In the genomic region with DNA sequence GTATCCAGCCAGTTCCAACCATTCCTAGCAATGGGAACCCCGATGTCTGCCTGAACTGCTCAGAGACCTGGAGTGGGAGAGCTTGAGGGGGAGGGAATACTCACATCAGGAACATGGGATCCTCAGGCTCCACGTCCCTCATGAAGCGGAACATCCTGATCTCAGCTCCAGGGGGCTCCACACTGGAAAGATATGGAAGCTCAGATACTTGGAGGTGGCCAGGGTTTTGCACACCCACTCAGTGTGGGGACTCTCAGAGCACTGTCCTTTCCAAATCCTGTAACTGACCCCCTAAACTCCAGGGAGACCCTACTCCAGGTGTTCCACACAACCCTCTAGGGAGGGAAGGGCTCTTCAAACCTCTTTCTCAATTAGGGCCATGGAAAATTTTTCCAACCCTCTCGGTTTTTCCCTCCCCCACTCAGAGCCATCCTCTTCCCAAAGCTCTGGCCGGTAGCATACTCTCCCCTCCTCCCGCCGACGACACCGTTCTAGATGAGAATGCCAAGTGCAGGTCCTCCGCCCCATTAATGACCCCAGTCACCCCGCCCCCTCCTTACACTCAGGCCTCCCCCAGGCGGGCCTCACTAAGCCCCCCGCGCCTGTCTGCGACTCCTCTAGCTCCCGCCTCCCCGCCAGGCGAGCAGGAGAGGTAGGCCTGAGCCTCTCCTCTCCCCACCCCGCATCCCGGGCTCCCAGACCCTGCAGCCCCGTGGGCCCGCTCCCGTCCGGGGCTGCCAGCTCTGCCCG, we compare ENCODE assay signal across 8 cellular contexts. TPM values are rescaled to one million over a fixed set of nuclear protein-coding genes. Genes with fewer than 3 reads are reported as not detected.
DNase-seq lines count a peak whose midpoint lies in the region; ATAC-seq and TF ChIP-seq lines count a peak whose summit lies in the region.

No MANE protein-coding gene starts in this region.

- peak overlapping the region; percentile 69 for H3K4me3 ChIP-seq in CD4-positive, CD25-positive, alpha-beta regulatory T cell (ENCODE audit: low read depth, low read length)
- H3K4me3 ChIP-seq in HFF-Myc (replicated peaks; ENCODE audit: low read depth, low read length): peak overlapping the region; percentile 91
- peak overlapping the region; percentile 97 for H3K4me3 ChIP-seq in lower lobe of right lung
- peak overlapping the region; percentile 82 to 90 (median 88) for H3K4me3 ChIP-seq in subcutaneous abdominal adipose tissue (ENCODE audit: low read depth in 1 of 5, low read length in 5 of 5)

- peaks cover 20% of the 10 kb centered on the region for H3K36me3 Mint-ChIP-seq in CD4-positive, CD25-positive, alpha-beta regulatory T cell
- H3K36me3 Mint-ChIP-seq in dendritic cell treated with granulocyte-macrophage colony-stimulating factor and Interleukin-4, amounts not matched to agents 40 ng/mL and 50 ng/mL, for 4 days (ENCODE audit: low read depth): peaks cover 58% of the 10 kb centered on the region

- no peaks in the 10 kb centered on the region for H3K9me3 Mint-ChIP-seq in CD4-positive, CD25-positive, alpha-beta regulatory T cell
- no peaks in the 10 kb centered on the region for H3K9me3 Mint-ChIP-seq in dendritic cell treated with granulocyte-macrophage colony-stimulating factor and Interleukin-4, amounts not matched to agents 40 ng/mL and 50 ng/mL, for 4 days

- TF ChIP-seq CTCF in HFF-Myc (IDR thresholded peaks at IDR 0.05; ENCODE audit: low read depth, low read length, missing control alignments) (peak; percentile 48), RWPE1 (conservative IDR thresholded peaks at IDR 0.05; ENCODE audit: low read depth) (no peak; the same call in 1 of the 2 replicates), lower lobe of right lung (IDR thresholded peaks at IDR 0.05) (peak; percentile 16)

- peaks cover 11% of the 10 kb centered on the region for H3K27me3 Mint-ChIP-seq in CD4-positive, CD25-positive, alpha-beta regulatory T cell
- H3K27me3 Mint-ChIP-seq in dendritic cell treated with granulocyte-macrophage colony-stimulating factor and Interleukin-4, amounts not matched to agents 40 ng/mL and 50 ng/mL, for 4 days: peaks cover 6% of the 10 kb centered on the region

- peaks cover 0 to 29% (median 11%) of the 10 kb centered on the region in 4 donors for H3K4me1 Mint-ChIP-seq in CD4-positive, CD25-positive, alpha-beta regulatory T cell
- H3K4me1 Mint-ChIP-seq in dendritic cell treated with granulocyte-macrophage colony-stimulating factor and Interleukin-4, amounts not matched to agents 40 ng/mL and 50 ng/mL, for 4 days (ENCODE audit: low read depth): peaks cover 61% of the 10 kb centered on the region

- peak overlapping the region; percentile 95 for H3K27ac ChIP-seq in CD4-positive, CD25-positive, alpha-beta regulatory T cell (ENCODE audit: insufficient read depth, low read length, poor library complexity, severe bottlenecking)
- H3K27ac ChIP-seq in RWPE1 (peak overlapping the region; percentile 91), lower lobe of right lung (peak overlapping the region; percentile 96), subcutaneous abdominal adipose tissue (ENCODE audit: low read depth, low read length) (peak overlapping the region; percentile 99)

- H3K36me3 ChIP-seq in CD4-positive, CD25-positive, alpha-beta regulatory T cell (ENCODE audit: control insufficient read depth, insufficient read depth, low read length): peaks cover 36% of the 10 kb centered on the region
- H3K36me3 ChIP-seq in lower lobe of right lung: peaks cover 47% of the 10 kb centered on the region
- peaks cover 5 to 47% (median 42%) of the 10 kb centered on the region in 5 donors for H3K36me3 ChIP-seq in subcutaneous abdominal adipose tissue (ENCODE audit: control insufficient read depth in 5 of 5, insufficient read depth in 5 of 5, low read length in 5 of 5)

- peaks cover 22% of the 10 kb centered on the region for H3K4me1 ChIP-seq in CD4-positive, CD25-positive, alpha-beta regulatory T cell (ENCODE audit: control insufficient read depth, insufficient read depth, low read length, poor library complexity, severe bottlenecking)
- peaks cover 21% of the 10 kb centered on the region for H3K4me1 ChIP-seq in lower lobe of right lung
- peaks cover 10 to 31% (median 20%) of the 10 kb centered on the region in 5 donors for H3K4me1 ChIP-seq in subcutaneous abdominal adipose tissue (ENCODE audit: control insufficient read depth in 5 of 5, insufficient read depth in 5 of 5, low read length in 5 of 5)

- ATAC-seq in CD4-positive, CD25-positive, alpha-beta regulatory T cell (ENCODE audit: low read depth in 2 of 2): no peak
- ATAC-seq in lower lobe of right lung: peak in 1 of 2 donors; percentile 19

- H3K27ac Mint-ChIP-seq in CD4-positive, CD25-positive, alpha-beta regulatory T cell: peak overlapping the region; percentile 87 to 98 (median 98)
- H3K27ac Mint-ChIP-seq in dendritic cell treated with granulocyte-macrophage colony-stimulating factor and Interleukin-4, amounts not matched to agents 40 ng/mL and 50 ng/mL, for 4 days: peak overlapping the region; percentile 100

- POLR2A ChIA-PET in RWPE1 (lab: Yijun Ruan, JAX; ENCODE audit: low non-redundant PET): interaction anchor here (0.5 to 1.9 kb wide), 4 partner anchors 14 to 100 kb away, joined by 3 to 11 read pairs (median 4); a partner anchor contains a TSS

- intact Hi-C loops in dendritic cell treated with granulocyte-macrophage colony-stimulating factor and Interleukin-4, amounts not matched to agents 40 ng/mL and 50 ng/mL, for 4 days (cut with micrococcal nuclease): loop anchor here (5.0 kb wide), 1 partner anchor 40 kb away; no protein-coding TSS in a partner anchor
- intact Hi-C loops in lower lobe of right lung (cut with DNase I): no loop called here

- CTCF ChIA-PET in RWPE1 (lab: Yijun Ruan, JAX): interaction anchor here (0.8 to 2.5 kb wide), 9 partner anchors 9 to 139 kb away, joined by 3 to 27 read pairs (median 4); a partner anchor contains a TSS

- DNase-seq in CD4-positive, CD25-positive, alpha-beta regulatory T cell: peak in 1 of 3 donors; percentile 34
- DNase-seq in HFF-Myc (ENCODE audit: extremely low read depth, low read depth): no peak
- peak; percentile 48 for DNase-seq in RWPE1 (ENCODE audit: low spot score)
- no peak for DNase-seq in lower lobe of right lung
- no peak for DNase-seq in medulla oblongata (ENCODE audit: extremely low spot score)
- no peak for DNase-seq in MV-4-11 (lab: John Stamatoyannopoulos, UW)

- H3K27me3 ChIP-seq in CD4-positive, CD25-positive, alpha-beta regulatory T cell (ENCODE audit: control insufficient read depth, insufficient read depth, low read length): no peaks in the 10 kb centered on the region
- no peaks in the 10 kb centered on the region for H3K27me3 ChIP-seq in lower lobe of right lung (ENCODE audit: low read depth)
- no peaks in the 10 kb centered on the region for H3K27me3 ChIP-seq in subcutaneous abdominal adipose tissue (ENCODE audit: control insufficient read depth in 5 of 5, insufficient read depth in 4 of 5, low read length in 5 of 5)

- H3K9ac ChIP-seq in subcutaneous abdominal adipose tissue (ENCODE audit: low read length in 5 of 5): peak overlapping the region; percentile 81 to 98 (median 96)

- H3K9me3 ChIP-seq in CD4-positive, CD25-positive, alpha-beta regulatory T cell (ENCODE audit: control insufficient read depth in 2 of 2, low read length in 2 of 2): no peaks in the 10 kb centered on the region
- H3K9me3 ChIP-seq in lower lobe of right lung (no peaks in the 10 kb centered on the region), subcutaneous abdominal adipose tissue (ENCODE audit: control insufficient read depth in 5 of 5, low read length in 5 of 5) (no peaks in the 10 kb centered on the region)

- H3K4me3 Mint-ChIP-seq in CD4-positive, CD25-positive, alpha-beta regulatory T cell: peak overlapping the region; percentile 95 to 100 (median 98)
- H3K4me3 Mint-ChIP-seq in dendritic cell treated with granulocyte-macrophage colony-stimulating factor and Interleukin-4, amounts not matched to agents 40 ng/mL and 50 ng/mL, for 4 days: peak overlapping the region; percentile 99

RNA-seq across cellular contexts. Expression of a gene that starts 0.6 kb away (rescaled TPM):
- total RNA-seq in CD4-positive, CD25-positive, alpha-beta regulatory T cell: 101 TPM
- 100 to 1,000 TPM; 104 to 124 (median 114) TPM for polyA plus RNA-seq in CD4-positive, CD25-positive, alpha-beta regulatory T cell
- total RNA-seq in lower lobe of right lung: 108 TPM

RNA-seq across cellular contexts. Expression of a gene that starts 13.8 kb away (rescaled TPM):
- 15.0 TPM for total RNA-seq in CD4-positive, CD25-positive, alpha-beta regulatory T cell
- 1 to 10 TPM; 1.3 to 3.9 (median 2.5) TPM for polyA plus RNA-seq in CD4-positive, CD25-positive, alpha-beta regulatory T cell
- 267 TPM for total RNA-seq in lower lobe of right lung

RNA-seq across cellular contexts. Expression of a gene that starts 20.0 kb away (rescaled TPM):
- 8.2 TPM for total RNA-seq in CD4-positive, CD25-positive, alpha-beta regulatory T cell
- 10 to 100 TPM in 2 of 4 donors, 1 to 10 TPM in 2; 6.3 to 12.6 (median 11.0) TPM for polyA plus RNA-seq in CD4-positive, CD25-positive, alpha-beta regulatory T cell
- total RNA-seq in lower lobe of right lung: 2.1 TPM

RNA-seq across cellular contexts. Expression of a gene that starts 28.5 kb away (rescaled TPM):
- total RNA-seq in CD4-positive, CD25-positive, alpha-beta regulatory T cell: 20.7 TPM
- 10 to 100 TPM; 37.8 to 48.4 (median 42.6) TPM for polyA plus RNA-seq in CD4-positive, CD25-positive, alpha-beta regulatory T cell
- total RNA-seq in lower lobe of right lung: 55.1 TPM

RNA-seq across cellular contexts. Expression of a gene that starts 37.0 kb away (rescaled TPM):
- total RNA-seq in CD4-positive, CD25-positive, alpha-beta regulatory T cell: 224 TPM
- polyA plus RNA-seq in CD4-positive, CD25-positive, alpha-beta regulatory T cell: 100 to 1,000 TPM; 312 to 330 (median 324) TPM
- total RNA-seq in lower lobe of right lung: 80.3 TPM

Comparison
In these comparisons a context has a peak if more than half of its experiments do, and no peak if none do; other contexts are left out.
1. RNA of a gene that starts 13.8 kb away (total RNA-seq): 267 TPM in lower lobe of right lung (single experiment); 15.0 TPM in CD4-positive, CD25-positive, alpha-beta regulatory T cell (single experiment); every median in the first group is over 10 times any median in the second.
2. Peak in every context shown above with its lines, with median percentiles within 50 percentile points of each other: H3K27ac ChIP-seq and H3K4me3 ChIP-seq.